ENCODE assay signal across 8 cellular contexts in genomic region chr7:76303057-76303828, GRCh38. TPM values are rescaled to one million over a fixed set of nuclear protein-coding genes. Genes with fewer than 3 reads are reported as not detected.
DNase-seq lines count a peak whose midpoint lies in the region; ATAC-seq and TF ChIP-seq lines count a peak whose summit lies in the region.

No MANE protein-coding gene starts in this region.

- POLR2A ChIA-PET in GM10248 (lab: Yijun Ruan, JAX) (interaction anchor here (0.5 to 1.8 kb wide), 11 partner anchors 9 to 255 kb away, joined by 3 to 9 read pairs (median 5); partner anchors contain the start of gene YWHAG), PC-3 (lab: Charles Lee; ENCODE audit: unreplicated experiment) (interaction anchor here (0.5 to 0.6 kb wide), 3 partner anchors 11 to 120 kb away, joined by 6 to 19 read pairs (median 8); no protein-coding TSS in a partner anchor)

- H3K9ac ChIP-seq in PC-3 (ENCODE audit: low read length), result peak overlapping the region; percentile 67
- peak overlapping the region; percentile 70 to 97 for H3K9ac ChIP-seq in mucosa of rectum (ENCODE audit: low read depth in 1 of 2, low read length in 2 of 2)

- H3K9me3 ChIP-seq in PC-3 (ENCODE audit: low read length) (no peaks in the 10 kb centered on the region), mucosa of rectum (ENCODE audit: control insufficient read depth in 2 of 2, low read length in 2 of 2) (no peaks in the 10 kb centered on the region)

- peaks cover 10% of the 10 kb centered on the region for H3K79me2 ChIP-seq in PC-3 (ENCODE audit: low read length)

- H3K27me3 ChIP-seq in PC-3 (ENCODE audit: low read length) (no peaks in the 10 kb centered on the region), mucosa of rectum (ENCODE audit: control insufficient read depth in 2 of 2, insufficient read depth in 2 of 2, low read length in 2 of 2) (no peaks in the 10 kb centered on the region)

- CTCF ChIA-PET in GM10248 (lab: Yijun Ruan, JAX) (interaction anchor here (2.4 to 3.1 kb wide), 3 partner anchors 11 to 29 kb away, joined by 7 to 26 read pairs (median 23); no protein-coding TSS in a partner anchor), PC-3 (lab: Charles Lee) (interaction anchor here (1.0 to 1.5 kb wide), 2 partner anchors 11 to 12 kb away, joined by 4 to 8 read pairs; no protein-coding TSS in a partner anchor)

- H3K36me3 ChIP-seq in PC-3 (ENCODE audit: low read depth, low read length), result no peaks in the 10 kb centered on the region
- no peaks in the 10 kb centered on the region for H3K36me3 ChIP-seq in mucosa of rectum (ENCODE audit: control insufficient read depth in 2 of 2, insufficient read depth in 2 of 2, low read length in 2 of 2)

- ATAC-seq in HG03135 (IDR thresholded peaks at IDR 0.05; ENCODE audit: unreplicated experiment), result peak; percentile 39
- peak; percentile 61 for ATAC-seq in PC-3

- H3K27ac Mint-ChIP-seq in activated T-cell treated with anti-CD3 and anti-CD28 coated beads, Interleukin-2, amount 50 U/mL, for 24 hours, result peak overlapping the region; percentile 92

- peak overlapping the region; percentile 85 for H3K4me2 ChIP-seq in PC-3 (ENCODE audit: low read length)

- no peaks in the 10 kb centered on the region for H3K9me3 Mint-ChIP-seq in activated T-cell treated with anti-CD3 and anti-CD28 coated beads, Interleukin-2, amount 50 U/mL, for 24 hours

- BruUV-seq in PC-3 (replicated peaks; lab: Mats Ljungman, UMichigan), result TSS peak; percentile 33

- H3K4me1 ChIP-seq in PC-3 (ENCODE audit: insufficient read depth, low read length) (peaks cover 20% of the 10 kb centered on the region), mucosa of rectum (ENCODE audit: control insufficient read depth in 2 of 2, insufficient read depth in 2 of 2, low read length in 2 of 2) (peaks cover 13% of the 10 kb centered on the region in 2 donors)

- no peak for TF ChIP-seq CTCF in GM10248 (IDR thresholded peaks at IDR 0.05; ENCODE audit: control extremely low read depth, extremely low read depth, low read depth, missing control alignments)
- TF ChIP-seq CTCF in PC-3 (conservative IDR thresholded peaks at IDR 0.05; ENCODE audit: low read depth, low read length), result no peak

- H3F3A ChIP-seq in PC-3 (ENCODE audit: low read length, unreplicated experiment), result no peaks in the 10 kb centered on the region

- peaks cover 7% of the 10 kb centered on the region for H3K36me3 Mint-ChIP-seq in activated T-cell treated with anti-CD3 and anti-CD28 coated beads, Interleukin-2, amount 50 U/mL, for 24 hours (ENCODE audit: low read depth)

- TF ChIP-seq POLR2A in erythroblast (IDR thresholded peaks at IDR 0.05; ENCODE audit: low read length), result no peak

- DNase-seq in GM10248 (ENCODE audit: extremely low spot score) (peak; percentile 84), PC-3 (peak; percentile 89), erythroblast (lab: John Stamatoyannopoulos, UW) (peak; percentile 87 to 93), putamen (ENCODE audit: low spot score) (no peak)
- DNase-seq in activated T-cell treated with anti-CD3 and anti-CD28 coated beads, Interleukin-2, amount 50 U/mL, for 24 hours, result peak; percentile 87
- DNase-seq in stimulated activated CD8-positive, alpha-beta memory T cell treated with anti-CD3 and anti-CD28 coated beads, Interleukin-4, amount 100 ng/mL, for 24 hours (ENCODE audit: low read depth), result peak; percentile 60

- H2AFZ ChIP-seq in PC-3 (ENCODE audit: low read length), result peak overlapping the region; percentile 82

- peaks cover 5% of the 10 kb centered on the region for H3K27me3 Mint-ChIP-seq in activated T-cell treated with anti-CD3 and anti-CD28 coated beads, Interleukin-2, amount 50 U/mL, for 24 hours

- peak overlapping the region; percentile 84 for H3K4me3 ChIP-seq in PC-3 (ENCODE audit: low read length)
- H3K4me3 ChIP-seq in mucosa of rectum (ENCODE audit: low read length in 2 of 2), result peak overlapping the region; percentile 76 to 82

- H3K27ac ChIP-seq in PC-3 (ENCODE audit: low read length), result peak overlapping the region; percentile 51
- H3K27ac ChIP-seq in mucosa of rectum (ENCODE audit: low read depth in 2 of 2, low read length in 2 of 2), result peak overlapping the region; percentile 94 to 98

- peak overlapping the region; percentile 83 for H3K4me3 Mint-ChIP-seq in activated T-cell treated with anti-CD3 and anti-CD28 coated beads, Interleukin-2, amount 50 U/mL, for 24 hours

- no peaks in the 10 kb centered on the region for H3K9me2 ChIP-seq in PC-3 (replicated peaks; ENCODE audit: low read length)

- peaks cover 21% of the 10 kb centered on the region for H3K4me1 Mint-ChIP-seq in activated T-cell treated with anti-CD3 and anti-CD28 coated beads, Interleukin-2, amount 50 U/mL, for 24 hours (ENCODE audit: low read depth)

- intact Hi-C loops in PC-3 (cut with micrococcal nuclease), result no loop called here

- H4K20me1 ChIP-seq in PC-3 (ENCODE audit: low read length), result no peaks in the 10 kb centered on the region

RNA-seq across cellular contexts. Expression of gene HSPB1, which starts 0.8 kb away (rescaled TPM):
- total RNA-seq in PC-3 (2014; rRNA removed), result 166 and 189 TPM in 2 replicates

RNA-seq across cellular contexts. Expression of gene YWHAG, which starts 55.5 kb away (rescaled TPM):
- total RNA-seq in PC-3 (2014; rRNA removed), result 42.2 and 54.4 TPM in 2 replicates
